In genomic region chr2:219385958-219386520, GRCh38 we compare ENCODE assay signal across 17 cellular contexts. TPM values are rescaled to one million over a fixed set of nuclear protein-coding genes. Genes with fewer than 3 reads are reported as not detected.
DNase-seq lines count a peak whose midpoint lies in the region; ATAC-seq and TF ChIP-seq lines count a peak whose summit lies in the region.
"Had no signal": no experiment of that assay in that cellular context is flagged by ENCODE, and none has a peak within 500 bp of the region (broad histone marks: within the 10 kb centered on the region; RNA-seq: fewer than 3 reads in every experiment).

No MANE protein-coding gene starts in this region.

- H3K9me3 Mint-ChIP-seq in activated CD4-positive, alpha-beta memory T cell treated with anti-CD3 and anti-CD28 coated beads for 36 hours = no peaks in the 10 kb centered on the region

- TF ChIP-seq CTCF in heart right ventricle (IDR thresholded peaks at IDR 0.05) = no peak
- TF ChIP-seq CTCF in hepatocyte (IDR thresholded peaks at IDR 0.05; ENCODE audit: poor library complexity) = no peak
- TF ChIP-seq CTCF in suprapubic skin (IDR thresholded peaks at IDR 0.05) = no peak

- peaks cover 7% of the 10 kb centered on the region for H3K79me2 ChIP-seq in hepatocyte

- H3K4me1 Mint-ChIP-seq in activated CD4-positive, alpha-beta memory T cell treated with anti-CD3 and anti-CD28 coated beads for 36 hours (ENCODE audit: low read depth) = peaks cover 16% of the 10 kb centered on the region

- peaks cover 2% of the 10 kb centered on the region for H4K20me1 ChIP-seq in hepatocyte (ENCODE audit: insufficient read depth, poor library complexity, severe bottlenecking)

- H3K27me3 ChIP-seq in heart right ventricle (no peaks in the 10 kb centered on the region), hepatocyte (no peaks in the 10 kb centered on the region), suprapubic skin (no peaks in the 10 kb centered on the region)
- H3K27me3 ChIP-seq: esophagus squamous epithelium had no signal

- H3K36me3 ChIP-seq in heart right ventricle = peaks cover 0 to 56% (median 36%) of the 10 kb centered on the region in 9 donors
- H3K36me3 ChIP-seq in hepatocyte (replicated peaks; ENCODE audit: insufficient read depth, low read depth) = no peaks in the 10 kb centered on the region
- H3K36me3 ChIP-seq in suprapubic skin = peaks cover 52% of the 10 kb centered on the region

- ATAC-seq in left ventricle myocardium superior (no peak), heart right ventricle (no peak), GM18519 (IDR thresholded peaks at IDR 0.05; ENCODE audit: low FRiP score, unreplicated experiment) (no peak), HG02642 (IDR thresholded peaks at IDR 0.05; ENCODE audit: poor library complexity, unreplicated experiment) (no peak)
- ATAC-seq: T-helper 17 cell had no signal

- no peak for TF ChIP-seq EP300 in suprapubic skin (IDR thresholded peaks at IDR 0.05)

- POLR2A ChIA-PET in activated CD4-positive, alpha-beta memory T cell treated with anti-CD3 and anti-CD28 coated beads for 36 hours (lab: Charles Lee) = no interaction called here

- H3K4me3 Mint-ChIP-seq in activated CD4-positive, alpha-beta memory T cell treated with anti-CD3 and anti-CD28 coated beads for 36 hours = peak overlapping the region; percentile 94

- TF ChIP-seq POLR2A in suprapubic skin (IDR thresholded peaks at IDR 0.05) = no peak

- no peak overlapping the region for H3K27ac Mint-ChIP-seq in activated CD4-positive, alpha-beta memory T cell treated with anti-CD3 and anti-CD28 coated beads for 36 hours

- H3K4me1 ChIP-seq in heart right ventricle (peaks cover 5 to 29% (median 13%) of the 10 kb centered on the region in 9 donors), hepatocyte (ENCODE audit: insufficient read depth) (peaks cover 13% of the 10 kb centered on the region), suprapubic skin (peaks cover 13% of the 10 kb centered on the region)

- H3K27me3 Mint-ChIP-seq in activated CD4-positive, alpha-beta memory T cell treated with anti-CD3 and anti-CD28 coated beads for 36 hours = no peaks in the 10 kb centered on the region
- H3K27me3 Mint-ChIP-seq: T-helper 17 cell had no signal

- peak overlapping the region; percentile 83 for H3K4me2 ChIP-seq in hepatocyte

- H3K9me3 ChIP-seq in heart right ventricle (peaks cover 0 to 2% (median 0%) of the 10 kb centered on the region in 11 donors), hepatocyte (ENCODE audit: low read depth) (no peaks in the 10 kb centered on the region), suprapubic skin (no peaks in the 10 kb centered on the region)
- H3K9me3 ChIP-seq: esophagus squamous epithelium had no signal

- H3K9me2 ChIP-seq in hepatocyte (replicated peaks; ENCODE audit: insufficient read depth) = no peaks in the 10 kb centered on the region

- intact Hi-C loops in left ventricle myocardium superior (cut with micrococcal nuclease) (no loop called here), heart right ventricle (cut with DNase I) (loop anchor here in 5 of 10 donors (5.0 to 10.0 kb wide), 4 partner anchors 111 to 221 kb away; partner anchors contain the start of genes CNPPD1 (in 4 of the 5), RETREG2 (in 4 of the 5), SLC23A3 (in 2 of the 5) and GMPPA (in 1 of the 5))
- intact Hi-C loops in activated CD4-positive, alpha-beta memory T cell treated with anti-CD3 and anti-CD28 coated beads for 36 hours (cut with micrococcal nuclease) = loop anchor here (5.0 kb wide), 2 partner anchors 489 to 979 kb away; no protein-coding TSS in a partner anchor

- in situ Hi-C loops in ACHN (cut with HindIII; ENCODE audit: low pct_ligation_motif_present, low pct_unique_long_range_greater_than_20kb, low sequenced_read_pairs) = no loop called here

- DNase-seq in left ventricle myocardium superior = peak; percentile 41
- no peak for DNase-seq in heart right ventricle
- no peak for DNase-seq in activated CD4-positive, alpha-beta memory T cell treated with anti-CD3 and anti-CD28 coated beads for 36 hours
- no peak for DNase-seq in hepatocyte (ENCODE audit: low spot score)
- DNase-seq in suprapubic skin (ENCODE audit: low spot score in 2 of 2) = no peak
- DNase-seq in ACHN = no peak
- DNase-seq: activated CD8-positive, alpha-beta memory T cell treated with anti-CD3 and anti-CD28 coated beads, Interleukin-2, amount 50 U/mL, for 48 hours; esophagus squamous epithelium; HCEC 1CT; KBM-7; NCI-H2081; stimulated activated CD4-positive, alpha-beta T cell treated with anti-CD3 and anti-CD28 coated beads, Interleukin-12 subunit alpha, Interleukin-12 subunit beta, amount 100 ng/mL, for 4 hours; T-helper 17 cell had no signal

- H3K4me3 ChIP-seq in heart right ventricle (peak overlapping the region in 1 of 10 donors; percentile 89), hepatocyte (no peak overlapping the region), suprapubic skin (peak overlapping the region; percentile 78)

- peaks cover 33% of the 10 kb centered on the region for H3K36me3 Mint-ChIP-seq in activated CD4-positive, alpha-beta memory T cell treated with anti-CD3 and anti-CD28 coated beads for 36 hours

- 95% methylated on average over 19 of the region's 19 CpGs for WGBS in heart right ventricle, 2 donors
- WGBS in hepatocyte (ENCODE audit: low lambda C conversion rate, missing lambda C conversion rate) = 98% methylated on average over 19 of the region's 19 CpGs
- 94% methylated on average over 19 of the region's 19 CpGs for WGBS in suprapubic skin

- H2AFZ ChIP-seq in hepatocyte = no peak overlapping the region

- H3K27ac ChIP-seq in heart right ventricle = peak overlapping the region in 1 of 10 donors; percentile 97
- no peak overlapping the region for H3K27ac ChIP-seq in hepatocyte
- H3K27ac ChIP-seq in suprapubic skin = no peak overlapping the region

- CTCF ChIA-PET in activated CD4-positive, alpha-beta memory T cell treated with anti-CD3 and anti-CD28 coated beads for 36 hours (lab: Charles Lee) = interaction anchor here (1.0 to 1.7 kb wide), 2 partner anchors 91 to 216 kb away, joined by 3 to 9 read pairs; partner anchors contain the start of gene SLC23A3

RNA-seq across cellular contexts. Expression of gene DNPEP, which starts 1.7 kb away (rescaled TPM):
- total RNA-seq in left ventricle myocardium superior = 74.8 TPM
- 100 to 1,000 TPM in 1 of 10 donors, 10 to 100 TPM in 9; 56.1 to 110 (median 74.0) TPM for total RNA-seq in heart right ventricle
- polyA plus RNA-seq in heart right ventricle = 10 to 100 TPM; 56.3 to 68.5 TPM
- 10 to 100 TPM; 71.6 to 74.2 TPM for total RNA-seq in activated CD4-positive, alpha-beta memory T cell treated with anti-CD3 and anti-CD28 coated beads for 36 hours
- total RNA-seq in hepatocyte = 53.5 and 72.0 TPM in 2 replicates
- 79.0 and 87.7 TPM in 2 replicates for polyA plus RNA-seq in hepatocyte
- total RNA-seq in suprapubic skin = 100 to 1,000 TPM in 1 of 4 donors, 10 to 100 TPM in 3; 66.6 to 104 (median 70.5) TPM

RNA-seq across cellular contexts. Expression of gene DES, which starts 32.1 kb away (rescaled TPM):
- total RNA-seq in left ventricle myocardium superior (14,457 TPM), heart right ventricle (over 10,000 TPM; 12,560 to 18,019 (median 15,816) TPM), hepatocyte (103 and 114 TPM in 2 replicates), suprapubic skin (100 to 1,000 TPM in 1 of 4 donors, 10 to 100 TPM in 3; 11.4 to 100 (median 35.6) TPM)
- polyA plus RNA-seq in heart right ventricle (over 10,000 TPM; 13,697 to 18,010 TPM), hepatocyte (58.5 and 60.9 TPM in 2 replicates)
- total RNA-seq in activated CD4-positive, alpha-beta memory T cell treated with anti-CD3 and anti-CD28 coated beads for 36 hours = not detected
- total RNA-seq: T-helper 17 cell had no signal

RNA-seq across cellular contexts. Expression of gene SPEG, which starts 48.6 kb away (rescaled TPM):
- 111 TPM for total RNA-seq in left ventricle myocardium superior
- 100 to 1,000 TPM in 9 of 10 donors, 10 to 100 TPM in 1; 97.2 to 151 (median 120) TPM for total RNA-seq in heart right ventricle
- polyA plus RNA-seq in heart right ventricle = 100 to 1,000 TPM in 1 of 2 donors, 10 to 100 TPM in 1; 62.9 to 130 TPM
- total RNA-seq in activated CD4-positive, alpha-beta memory T cell treated with anti-CD3 and anti-CD28 coated beads for 36 hours = 1 to 10 TPM; 1.1 to 1.7 TPM
- total RNA-seq in hepatocyte = 21.1 and 21.6 TPM in 2 replicates
- 35.8 and 40.0 TPM in 2 replicates for polyA plus RNA-seq in hepatocyte
- total RNA-seq in suprapubic skin = 10 to 100 TPM in 1 of 4 donors, 1 to 10 TPM in 3; 6.5 to 17.2 (median 6.7) TPM

RNA-seq across cellular contexts. Expression of gene RESP18, which starts 53.5 kb away (rescaled TPM):
- not detected for total RNA-seq in left ventricle myocardium superior
- total RNA-seq in heart right ventricle = not detected
- polyA plus RNA-seq in heart right ventricle = not detected
- not detected for total RNA-seq in activated CD4-positive, alpha-beta memory T cell treated with anti-CD3 and anti-CD28 coated beads for 36 hours
- not detected in 2 replicates for total RNA-seq in hepatocyte
- polyA plus RNA-seq in hepatocyte = not detected in 2 replicates
- total RNA-seq in suprapubic skin = not detected
- total RNA-seq: cardiac septum, esophagus squamous epithelium, myocyte, T-helper 17 cell had no signal

Comparison
In these comparisons a context has a peak if more than half of its experiments do, and no peak if none do; other contexts are left out.
1. RNA of gene DES, which starts 32.1 kb away (total RNA-seq): 12,560 to 18,019 TPM in heart right ventricle and 14,457 TPM in left ventricle myocardium superior (single experiment); 103 to 114 TPM in hepatocyte, 11.4 to 100 TPM in suprapubic skin and not detected in activated CD4-positive, alpha-beta memory T cell treated with anti-CD3 and anti-CD28 coated beads for 36 hours; every median in the first group is over 100 times any median in the second.